17 cellular contexts compared by ENCODE assay signal in the genomic region with DNA sequence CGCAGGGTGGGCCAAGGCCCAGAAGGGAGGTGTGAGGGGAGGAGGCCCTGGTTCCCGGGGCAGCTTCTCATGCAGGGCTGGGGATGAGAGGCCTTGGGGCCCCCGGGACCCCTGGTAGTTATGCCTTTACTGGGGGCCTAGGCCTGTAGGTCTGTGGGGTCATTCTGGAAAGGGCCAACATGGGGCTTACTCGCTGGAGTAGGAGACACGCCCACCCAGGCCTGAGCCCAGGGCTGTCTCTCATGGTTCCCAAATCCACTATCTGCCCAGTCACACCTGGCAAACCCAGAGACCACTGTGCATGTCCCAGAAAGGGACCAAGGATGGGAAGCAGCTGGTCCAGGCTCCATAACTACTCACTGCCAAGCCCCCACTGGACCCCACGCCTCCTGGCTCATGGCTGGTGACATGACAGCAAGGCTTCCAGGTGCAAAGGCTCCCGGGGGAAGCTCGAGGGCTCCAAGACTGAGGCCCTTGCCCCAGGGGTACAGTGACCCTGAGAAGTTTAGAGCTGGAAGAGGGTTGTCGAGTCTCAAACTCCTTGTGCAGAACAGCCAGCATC.
DNase-seq lines count a peak whose midpoint lies in the region; ATAC-seq and TF ChIP-seq lines count a peak whose summit lies in the region.
"Had no signal": no experiment of that assay in that cellular context is flagged by ENCODE, and none has a peak within 500 bp of the region (broad histone marks: within the 10 kb centered on the region; RNA-seq: fewer than 3 reads in every experiment).

No MANE protein-coding gene starts in this region.

- H3K36me3 Mint-ChIP-seq in activated CD8-positive, alpha-beta memory T cell treated with anti-CD3 and anti-CD28 coated beads, Interleukin-2, amount 10 ng/mL, durations not matched to agents 7 days and 5 days = peaks cover 9% of the 10 kb centered on the region
- H3K36me3 Mint-ChIP-seq in CD8-positive, alpha-beta memory T cell = no peaks in the 10 kb centered on the region
- H3K36me3 Mint-ChIP-seq in immature natural killer cell = no peaks in the 10 kb centered on the region
- no peaks in the 10 kb centered on the region for H3K36me3 Mint-ChIP-seq in neural crest cell (ENCODE audit: low read depth)
- H3K36me3 Mint-ChIP-seq: CD4-positive, alpha-beta memory T cell had no signal

- H3K27ac Mint-ChIP-seq in activated CD8-positive, alpha-beta memory T cell treated with anti-CD3 and anti-CD28 coated beads, Interleukin-2, amount 10 ng/mL, durations not matched to agents 7 days and 5 days = peak overlapping the region; percentile 45
- peak overlapping the region in 6 of 8 donors; percentile 63 to 98 (median 66) for H3K27ac Mint-ChIP-seq in CD8-positive, alpha-beta memory T cell
- H3K27ac Mint-ChIP-seq in immature natural killer cell (peak overlapping the region; percentile 79 to 100 (median 94)), neural crest cell (ENCODE audit: unreplicated experiment) (peak overlapping the region; percentile 93)
- H3K27ac Mint-ChIP-seq: GM23338 had no signal

- H3K4me1 Mint-ChIP-seq in activated CD8-positive, alpha-beta memory T cell treated with anti-CD3 and anti-CD28 coated beads, Interleukin-2, amount 10 ng/mL, durations not matched to agents 7 days and 5 days = peaks cover 64% of the 10 kb centered on the region
- H3K4me1 Mint-ChIP-seq in CD8-positive, alpha-beta memory T cell = peaks cover 45 to 69% (median 52%) of the 10 kb centered on the region in 3 donors
- H3K4me1 Mint-ChIP-seq in immature natural killer cell = peaks cover 47 to 52% of the 10 kb centered on the region in 2 donors
- peaks cover 19% of the 10 kb centered on the region for H3K4me1 Mint-ChIP-seq in neural crest cell

- H3K9me3 ChIP-seq in CD8-positive, alpha-beta memory T cell (ENCODE audit: low read length) = no peaks in the 10 kb centered on the region
- H3K9me3 ChIP-seq: Caco-2 had no signal

- no peak overlapping the region for H3K4me3 ChIP-seq in CD8-positive, alpha-beta memory T cell (ENCODE audit: low read length)
- H3K4me3 ChIP-seq: BLaER1 treated with 17β-estradiol and CSF1 and Interleukin-3, amounts not matched to agents 10 nM and 100 nM; GM12878; GM23338 had no signal

- H3K27me3 ChIP-seq in CD8-positive, alpha-beta memory T cell (ENCODE audit: insufficient read depth, low read length, poor library complexity, severe bottlenecking) = no peaks in the 10 kb centered on the region
- H3K27me3 ChIP-seq: BLaER1 treated with 17β-estradiol and CSF1 and Interleukin-3, amounts not matched to agents 10 nM and 100 nM had no signal

- ATAC-seq in activated CD8-positive, alpha-beta memory T cell treated with anti-CD3 and anti-CD28 coated beads, Interleukin-2, amount 10 ng/mL, durations not matched to agents 7 days and 5 days = no peak
- no peak for ATAC-seq in HG03025 (IDR thresholded peaks at IDR 0.05; ENCODE audit: low FRiP score, unreplicated experiment)
- ATAC-seq: GM12878, GM23338 had no signal

- H3K9me3 Mint-ChIP-seq in activated CD8-positive, alpha-beta memory T cell treated with anti-CD3 and anti-CD28 coated beads, Interleukin-2, amount 10 ng/mL, durations not matched to agents 7 days and 5 days (ENCODE audit: low read depth) = no peaks in the 10 kb centered on the region
- H3K9me3 Mint-ChIP-seq in CD8-positive, alpha-beta memory T cell = peaks cover 0 to 2% (median 0%) of the 10 kb centered on the region in 5 donors
- H3K9me3 Mint-ChIP-seq in immature natural killer cell (no peaks in the 10 kb centered on the region), neural crest cell (no peaks in the 10 kb centered on the region)
- H3K9me3 Mint-ChIP-seq: CD4-positive, alpha-beta memory T cell; GM23338 had no signal

- H3K4me1 ChIP-seq in CD8-positive, alpha-beta memory T cell (ENCODE audit: insufficient read depth, low read length) = peaks cover 35% of the 10 kb centered on the region

- H3K27ac ChIP-seq in CD8-positive, alpha-beta memory T cell (ENCODE audit: low read depth, low read length) = no peak overlapping the region
- H3K27ac ChIP-seq: BLaER1 treated with 17β-estradiol and CSF1 and Interleukin-3, amounts not matched to agents 10 nM and 100 nM had no signal

- POLR2A ChIA-PET in CD8-positive, alpha-beta memory T cell (lab: Charles Lee) = no interaction called here

- TF ChIP-seq CTCF in neural crest cell (conservative IDR thresholded peaks at IDR 0.05) = no peak

- no peak overlapping the region for H3K4me3 Mint-ChIP-seq in activated CD8-positive, alpha-beta memory T cell treated with anti-CD3 and anti-CD28 coated beads, Interleukin-2, amount 10 ng/mL, durations not matched to agents 7 days and 5 days
- no peak overlapping the region for H3K4me3 Mint-ChIP-seq in CD8-positive, alpha-beta memory T cell
- no peak overlapping the region for H3K4me3 Mint-ChIP-seq in immature natural killer cell
- H3K4me3 Mint-ChIP-seq in neural crest cell = no peak overlapping the region
- H3K4me3 Mint-ChIP-seq: CD4-positive, alpha-beta memory T cell; GM23338 had no signal

- H3K36me3 ChIP-seq in CD8-positive, alpha-beta memory T cell (ENCODE audit: insufficient read depth, low read length) = no peaks in the 10 kb centered on the region
- H3K36me3 ChIP-seq: BLaER1 treated with 17β-estradiol and CSF1 and Interleukin-3, amounts not matched to agents 10 nM and 100 nM had no signal

- DNase-seq in activated CD8-positive, alpha-beta memory T cell treated with anti-CD3 and anti-CD28 coated beads, Interleukin-2, amount 10 ng/mL, durations not matched to agents 7 days and 5 days = no peak
- DNase-seq in activated CD8-positive, alpha-beta memory T cell treated with anti-CD3 and anti-CD28 coated beads, Interleukin-2, amount 50 U/mL, for 48 hours = no peak
- no peak for DNase-seq in CD8-positive, alpha-beta memory T cell
- DNase-seq in immature natural killer cell = no peak
- DNase-seq in neural crest cell (ENCODE audit: low read depth, low spot score) = no peak
- no peak for DNase-seq in EL
- DNase-seq in activated naive CD4-positive, alpha-beta T cell treated with Interleukin-2 at 50 U/mL for 16 hours = no peak
- DNase-seq: 8988T; Caco-2; CD4-positive, alpha-beta memory T cell; DMS 273 treated with DMSO at 0.1 percent for 48 hours; H7; IMR-90 had no signal

- CTCF ChIA-PET in activated CD8-positive, alpha-beta memory T cell treated with anti-CD3 and anti-CD28 coated beads, Interleukin-2, amount 10 ng/mL, durations not matched to agents 7 days and 5 days (lab: Charles Lee) = interaction anchor here (0.7 to 2.6 kb wide), 5 partner anchors 9 to 56 kb away, joined by 3 to 12 read pairs (median 3); no protein-coding TSS in a partner anchor
- CTCF ChIA-PET in CD8-positive, alpha-beta memory T cell (lab: Charles Lee) = interaction anchor here (0.9 kb wide), 1 partner anchor 10 kb away, joined by 3 read pairs; no protein-coding TSS in a partner anchor

- no peaks in the 10 kb centered on the region for H3K27me3 Mint-ChIP-seq in activated CD8-positive, alpha-beta memory T cell treated with anti-CD3 and anti-CD28 coated beads, Interleukin-2, amount 10 ng/mL, durations not matched to agents 7 days and 5 days
- H3K27me3 Mint-ChIP-seq in CD8-positive, alpha-beta memory T cell = no peaks in the 10 kb centered on the region
- H3K27me3 Mint-ChIP-seq in immature natural killer cell (ENCODE audit: low read depth in 3 of 3) (peaks cover 14 to 22% (median 15%) of the 10 kb centered on the region in 3 donors), neural crest cell (ENCODE audit: low read depth) (no peaks in the 10 kb centered on the region)
- H3K27me3 Mint-ChIP-seq: CD4-positive, alpha-beta memory T cell had no signal
